8 cellular contexts compared by ENCODE assay signal in genomic region chr17:75853410-75853809, GRCh38. TPM values are rescaled to one million over a fixed set of nuclear protein-coding genes. Genes with fewer than 3 reads are reported as not detected.
DNase-seq lines count a peak whose midpoint lies in the region; ATAC-seq and TF ChIP-seq lines count a peak whose summit lies in the region.

No MANE protein-coding gene starts in this region.

- ATAC-seq in natural killer cell treated with Interleukin-12 subunit alpha and Interleukin-12 subunit beta and Interleukin-15 and Interleukin-18, amount 100 ng/mL, for 72 hours = no peak

- H3K27ac Mint-ChIP-seq in natural killer cell treated with Interleukin-12 subunit alpha and Interleukin-12 subunit beta and Interleukin-15 and Interleukin-18, amount 100 ng/mL, for 72 hours = peak overlapping the region in 1 of 2 donors; percentile 54

- peaks cover 7% of the 10 kb centered on the region for H3K36me3 ChIP-seq in endocrine pancreas (ENCODE audit: control insufficient read depth, insufficient read depth, low read length)

- H3K27me3 ChIP-seq in endocrine pancreas (ENCODE audit: control insufficient read depth, insufficient read depth, low read length) = no peaks in the 10 kb centered on the region

- no peaks in the 10 kb centered on the region for H3K9me3 Mint-ChIP-seq in natural killer cell treated with Interleukin-12 subunit alpha and Interleukin-12 subunit beta and Interleukin-15 and Interleukin-18, amount 100 ng/mL, for 72 hours

- no peaks in the 10 kb centered on the region for H3K27me3 Mint-ChIP-seq in natural killer cell treated with Interleukin-12 subunit alpha and Interleukin-12 subunit beta and Interleukin-15 and Interleukin-18, amount 100 ng/mL, for 72 hours

- peak overlapping the region; percentile 61 for H3K4me3 Mint-ChIP-seq in natural killer cell treated with Interleukin-12 subunit alpha and Interleukin-12 subunit beta and Interleukin-15 and Interleukin-18, amount 100 ng/mL, for 72 hours

- peaks cover 14 to 21% of the 10 kb centered on the region in 2 donors for H3K4me1 Mint-ChIP-seq in natural killer cell treated with Interleukin-12 subunit alpha and Interleukin-12 subunit beta and Interleukin-15 and Interleukin-18, amount 100 ng/mL, for 72 hours (ENCODE audit: low read depth in 2 of 2)

- peak overlapping the region; percentile 14 for H3K9ac ChIP-seq in endocrine pancreas (ENCODE audit: control insufficient read depth, insufficient read depth, low read length)

- peak; percentile 66 for DNase-seq in AG10803 (ENCODE audit: low read depth)
- DNase-seq in NCI-H226 = peak; percentile 56
- no peak for DNase-seq in natural killer cell treated with Interleukin-12 subunit alpha and Interleukin-12 subunit beta and Interleukin-15 and Interleukin-18, amount 100 ng/mL, for 72 hours (ENCODE audit: low spot score)
- DNase-seq in HT-29 (ENCODE audit: low spot score) = no peak
- DNase-seq in HK-2 (ENCODE audit: unreplicated experiment) = no peak
- no peak for DNase-seq in activated CD8-positive, alpha-beta memory T cell treated with anti-CD3 and anti-CD28 coated beads for 24 hours
- no peak for DNase-seq in SHP77 (lab: John Stamatoyannopoulos, UW)

- H3K4me3 ChIP-seq in AG10803 (ENCODE audit: low read length) = no peak overlapping the region
- H3K4me3 ChIP-seq in endocrine pancreas (ENCODE audit: control insufficient read depth, insufficient read depth, low read length) = no peak overlapping the region

- H3K36me3 Mint-ChIP-seq in natural killer cell treated with Interleukin-12 subunit alpha and Interleukin-12 subunit beta and Interleukin-15 and Interleukin-18, amount 100 ng/mL, for 72 hours = no peaks in the 10 kb centered on the region

- H3K4me1 ChIP-seq in endocrine pancreas (ENCODE audit: control insufficient read depth, insufficient read depth, low read length) = peaks cover 4% of the 10 kb centered on the region

- H3K9me3 ChIP-seq in endocrine pancreas (ENCODE audit: control insufficient read depth, low read length) = no peaks in the 10 kb centered on the region

- TF ChIP-seq CTCF in AG10803 (conservative IDR thresholded peaks at IDR 0.05; ENCODE audit: low read length) = no peak

RNA-seq across cellular contexts. Expression of gene WBP2, which starts 1.7 kb away (rescaled TPM):
- total RNA-seq in natural killer cell treated with Interleukin-12 subunit alpha and Interleukin-12 subunit beta and Interleukin-15 and Interleukin-18, amount 100 ng/mL, for 72 hours = 100 to 1,000 TPM in 1 of 2 donors, 10 to 100 TPM in 1; 73.8 to 101 TPM
- total RNA-seq in HT-29 (2014; rRNA removed; shearing (Covaris generic)) = 26.8 and 30.9 TPM in 2 replicates

RNA-seq across cellular contexts. Expression of gene UNC13D, which starts 9.2 kb away (rescaled TPM):
- total RNA-seq in natural killer cell treated with Interleukin-12 subunit alpha and Interleukin-12 subunit beta and Interleukin-15 and Interleukin-18, amount 100 ng/mL, for 72 hours = 100 to 1,000 TPM; 270 to 289 TPM
- 37.5 and 43.5 TPM in 2 replicates for total RNA-seq in HT-29 (2014; rRNA removed; shearing (Covaris generic))

RNA-seq across cellular contexts. Expression of gene TRIM47, which starts 25.0 kb away (rescaled TPM):
- 1 to 10 TPM; 1.6 to 2.1 TPM for total RNA-seq in natural killer cell treated with Interleukin-12 subunit alpha and Interleukin-12 subunit beta and Interleukin-15 and Interleukin-18, amount 100 ng/mL, for 72 hours
- 65.7 and 69.5 TPM in 2 replicates for total RNA-seq in HT-29 (2014; rRNA removed; shearing (Covaris generic))

RNA-seq across cellular contexts. Expression of gene TRIM65, which starts 43.3 kb away (rescaled TPM):
- 10 to 100 TPM; 17.2 to 42.1 TPM for total RNA-seq in natural killer cell treated with Interleukin-12 subunit alpha and Interleukin-12 subunit beta and Interleukin-15 and Interleukin-18, amount 100 ng/mL, for 72 hours
- total RNA-seq in HT-29 (2014; rRNA removed; shearing (Covaris generic)) = 20.2 and 29.2 TPM in 2 replicates

RNA-seq across cellular contexts. Expression of gene MRPL38, which starts 51.3 kb away (rescaled TPM):
- 100 to 1,000 TPM; 117 to 174 TPM for total RNA-seq in natural killer cell treated with Interleukin-12 subunit alpha and Interleukin-12 subunit beta and Interleukin-15 and Interleukin-18, amount 100 ng/mL, for 72 hours
- 85.7 and 92.3 TPM in 2 replicates for total RNA-seq in HT-29 (2014; rRNA removed; shearing (Covaris generic))

Comparison
In these comparisons a context has a peak if more than half of its experiments do, and no peak if none do; other contexts are left out.
1. DNase-seq: peak in AG10803 (single experiment) and NCI-H226 (single experiment); none in natural killer cell treated with Interleukin-12 subunit alpha and Interleukin-12 subunit beta and Interleukin-15 and Interleukin-18, amount 100 ng/mL, for 72 hours (single experiment), HT-29 (single experiment), HK-2 (single experiment), activated CD8-positive, alpha-beta memory T cell treated with anti-CD3 and anti-CD28 coated beads for 24 hours (single experiment) and SHP77 (0 of 2).
2. RNA of gene TRIM47, which starts 25.0 kb away (total RNA-seq): 65.7 to 69.5 TPM in HT-29; 1.6 to 2.1 TPM in natural killer cell treated with Interleukin-12 subunit alpha and Interleukin-12 subunit beta and Interleukin-15 and Interleukin-18, amount 100 ng/mL, for 72 hours; every median in the first group is over 10 times any median in the second.